ENCODE assay signal across 11 cellular contexts in genomic region chr18:31041346-31042067, GRCh38. TPM values are rescaled to one million over a fixed set of nuclear protein-coding genes. Genes with fewer than 3 reads are reported as not detected.
A peak's percentile ranks its signal among the peaks of the same experiment; 100 is the strongest.
DNase-seq lines count a peak whose midpoint lies in the region; ATAC-seq, FAIRE-seq and TF ChIP-seq lines count a peak whose summit lies in the region.
"Had no signal": no experiment of that assay in that cellular context is flagged by ENCODE, and none has a peak within 500 bp of the region (broad histone marks: within the 10 kb centered on the region; RNA-seq: fewer than 3 reads in every experiment).

No MANE protein-coding gene starts in this region.

- no peaks in the 10 kb centered on the region for H3K36me3 ChIP-seq in bronchial epithelial cell (ENCODE audit: control insufficient read depth, insufficient read depth, low read length)
- H3K36me3 ChIP-seq in tibial artery, result no peaks in the 10 kb centered on the region

- H3K9me3 Mint-ChIP-seq in activated CD8-positive, alpha-beta memory T cell treated with anti-CD3 and anti-CD28 coated beads, Interleukin-2, amount 10 ng/mL, durations not matched to agents 7 days and 5 days (ENCODE audit: low read depth), result peaks cover 5% of the 10 kb centered on the region

- H3K9me3 ChIP-seq in tibial artery, result no peaks in the 10 kb centered on the region

- H3K27me3 ChIP-seq in bronchial epithelial cell (ENCODE audit: control insufficient read depth, insufficient read depth, low read length) (no peaks in the 10 kb centered on the region), tibial artery (peaks cover 0 to 37% of the 10 kb centered on the region in 2 donors)

- CTCF ChIA-PET in activated CD8-positive, alpha-beta memory T cell treated with anti-CD3 and anti-CD28 coated beads, Interleukin-2, amount 10 ng/mL, durations not matched to agents 7 days and 5 days (lab: Charles Lee), result no interaction called here

- H3K4me1 Mint-ChIP-seq in activated CD8-positive, alpha-beta memory T cell treated with anti-CD3 and anti-CD28 coated beads, Interleukin-2, amount 10 ng/mL, durations not matched to agents 7 days and 5 days, result no peaks in the 10 kb centered on the region
- H3K4me1 Mint-ChIP-seq: central memory CD8-positive, alpha-beta T cell; IgD-negative memory B cell had no signal

- H3K4me3 ChIP-seq in bronchial epithelial cell (ENCODE audit: low read depth, low read length) (peak overlapping the region; percentile 92), tibial artery (peak overlapping the region; percentile 39 to 46)

- peaks cover 32% of the 10 kb centered on the region for H3K27me3 Mint-ChIP-seq in activated CD8-positive, alpha-beta memory T cell treated with anti-CD3 and anti-CD28 coated beads, Interleukin-2, amount 10 ng/mL, durations not matched to agents 7 days and 5 days

- no peak for TF ChIP-seq CTCF in bronchial epithelial cell (IDR thresholded peaks at IDR 0.05; ENCODE audit: insufficient read depth, low read length, severe bottlenecking)
- no peak for TF ChIP-seq CTCF in tibial artery (IDR thresholded peaks at IDR 0.05)

- peak overlapping the region; percentile 20 to 52 for H3K27ac ChIP-seq in tibial artery

- H3K27ac Mint-ChIP-seq in activated CD8-positive, alpha-beta memory T cell treated with anti-CD3 and anti-CD28 coated beads, Interleukin-2, amount 10 ng/mL, durations not matched to agents 7 days and 5 days, result peak overlapping the region; percentile 52
- H3K27ac Mint-ChIP-seq: IgD-negative memory B cell had no signal

- no peak for ATAC-seq in activated CD8-positive, alpha-beta memory T cell treated with anti-CD3 and anti-CD28 coated beads, Interleukin-2, amount 10 ng/mL, durations not matched to agents 7 days and 5 days
- peak; percentile 56 for ATAC-seq in left colon
- ATAC-seq in HG03139 (IDR thresholded peaks at IDR 0.05; ENCODE audit: unreplicated experiment), result no peak

- H3K4me3 Mint-ChIP-seq in activated CD8-positive, alpha-beta memory T cell treated with anti-CD3 and anti-CD28 coated beads, Interleukin-2, amount 10 ng/mL, durations not matched to agents 7 days and 5 days, result no peak overlapping the region
- H3K4me3 Mint-ChIP-seq: central memory CD8-positive, alpha-beta T cell; IgD-negative memory B cell had no signal

- intact Hi-C loops in left colon (cut with DNase I, micrococcal nuclease), result no loop called here
- intact Hi-C loops in tibial artery (cut with DNase I; ENCODE audit: low total_unique reads), result no loop called here

- DNase-seq in activated CD8-positive, alpha-beta memory T cell treated with anti-CD3 and anti-CD28 coated beads, Interleukin-2, amount 10 ng/mL, durations not matched to agents 7 days and 5 days, result no peak
- no peak for DNase-seq in activated CD8-positive, alpha-beta memory T cell treated with anti-CD3 and anti-CD28 coated beads, Interleukin-2, amount 50 U/mL, for 4 hours
- DNase-seq in bronchial epithelial cell (ENCODE audit: low read depth) (peak; percentile 36), left colon (peak in 1 of 2 donors; percentile 18), tibial artery (no peak), mesenteric fat pad (ENCODE audit: low spot score) (no peak), dermis blood vessel endothelial cell (no peak)

- no peak for FAIRE-seq in bronchial epithelial cell (lab: Jason Lieb, UNC)
- FAIRE-seq: urothelium cell line had no signal

- H3K4me1 ChIP-seq in tibial artery, result peaks cover 0 to 19% (median 17%) of the 10 kb centered on the region in 4 donors

- H3K36me3 Mint-ChIP-seq in activated CD8-positive, alpha-beta memory T cell treated with anti-CD3 and anti-CD28 coated beads, Interleukin-2, amount 10 ng/mL, durations not matched to agents 7 days and 5 days, result peaks cover 8% of the 10 kb centered on the region

RNA-seq across cellular contexts. Expression of gene DSC3, which starts 1.0 kb away (rescaled TPM):
- not detected for total RNA-seq in activated CD8-positive, alpha-beta memory T cell treated with anti-CD3 and anti-CD28 coated beads, Interleukin-2, amount 10 ng/mL, durations not matched to agents 7 days and 5 days
- total RNA-seq in bronchial epithelial cell (193 and 198 TPM in 2 replicates), left colon (under 1 TPM; 0.22 to 0.34 TPM), mesenteric fat pad (0.22 TPM), dermis blood vessel endothelial cell (under 0.01 and 0.14 TPM in 2 replicates)

Comparison
In these comparisons a context has a peak if more than half of its experiments do, and no peak if none do; other contexts are left out.
1. RNA of gene DSC3, which starts 1.0 kb away (total RNA-seq): 193 to 198 TPM in bronchial epithelial cell; 0.22 to 0.34 TPM in left colon, 0.22 TPM in mesenteric fat pad (single experiment), not detected in activated CD8-positive, alpha-beta memory T cell treated with anti-CD3 and anti-CD28 coated beads, Interleukin-2, amount 10 ng/mL, durations not matched to agents 7 days and 5 days and under 0.01 to 0.14 TPM in dermis blood vessel endothelial cell; every median in the first group is over 100 times any median in the second.